ENCODE assay signal across 1 cellular context in genomic region chr2:201654611-201655384, GRCh38.
TF ChIP-seq lines count a peak whose summit lies in the region.

No MANE protein-coding gene starts in this region.

TF ChIP-seq in liver, 16 proteins besides CTCF, POLR2A, EP300 and RAD21 (continued from another document):
- TF ChIP-seq REST (IDR thresholded peaks at IDR 0.05) = peak; percentile 17
- no peak for TF ChIP-seq HNF4G (IDR thresholded peaks at IDR 0.05)
- TF ChIP-seq JUND (IDR thresholded peaks at IDR 0.05) = no peak
- no peak for TF ChIP-seq FOXA1 (IDR thresholded peaks at IDR 0.05)
- TF ChIP-seq FOXA2 (IDR thresholded peaks at IDR 0.05) = no peak
